8 cellular contexts compared by ENCODE assay signal in genomic region chr5:119299242-119299614, GRCh38. TPM values are rescaled to one million over a fixed set of nuclear protein-coding genes. Genes with fewer than 3 reads are reported as not detected.
A peak's percentile ranks its signal among the peaks of the same experiment; 100 is the strongest.
DNase-seq lines count a peak whose midpoint lies in the region; ATAC-seq, FAIRE-seq and TF ChIP-seq lines count a peak whose summit lies in the region.
"Not testable (repeated sequence)": the region's sequence is repeated elsewhere in the genome, so short reads cannot be mapped to it uniquely, and the experiment has no call there.

No MANE protein-coding gene starts in this region.

- not testable (repeated sequence) for H3K9me3 Mint-ChIP-seq in T-helper 2 cell treated with Interferon-gamma antibody and Interleukin-4, amounts not matched to agents 5 μg/mL and 100 μg/mL, for 36 hours; activated CD8-positive, alpha-beta T cell treated with anti-CD3 and anti-CD28 coated beads, Interleukin-2, amount 10 ng/mL, durations not matched to agents 7 days and 5 days (ENCODE audit: insufficient read depth); activated naive CD4-positive, alpha-beta T cell treated with anti-CD3 and anti-CD28 coated beads for 36 hours; naive B cell; stimulated activated naive CD8-positive, alpha-beta T cell treated with anti-CD3 and anti-CD28 coated beads, Interleukin-15, Interleukin-2, amounts not matched to agents 100 ng/mL and 50 ng/mL, for 24 hours

- intact Hi-C loops in activated naive CD4-positive, alpha-beta T cell treated with anti-CD3 and anti-CD28 coated beads for 36 hours (cut with micrococcal nuclease): loop anchor here (1.0 to 2.0 kb wide), 2 partner anchors 9 to 16 kb away; no protein-coding TSS in a partner anchor
- intact Hi-C loops in GM12878 (cut with micrococcal nuclease; ENCODE audit: unreplicated experiment): not testable (repeated sequence)

- H3K27ac ChIP-seq in A549: peak overlapping the region in 1 of 2 experiments; percentile 89; a peak in 5 of 6 replicates
- H3K27ac ChIP-seq in GM12878 (ENCODE audit: control insufficient read depth, insufficient read depth): not testable (repeated sequence)

- peaks cover 45% of the 10 kb centered on the region for H3K4me1 ChIP-seq in A549
- not testable (repeated sequence) for H3K4me1 ChIP-seq in HAP-1
- peaks cover 11% of the 10 kb centered on the region for H3K4me1 ChIP-seq in GM12878 (ENCODE audit: control insufficient read depth, insufficient read depth, low read length)

- SMC1A ChIA-PET in GM12878 (lab: Charles Lee; ENCODE audit: uncharacterized antibody, unreplicated experiment): interaction anchor here (0.6 to 2.5 kb wide), 3 partner anchors 8 to 145 kb away, joined by 3 to 11 read pairs (median 3); no protein-coding TSS in a partner anchor

- POLR2A ChIA-PET in A549 (lab: Yijun Ruan, JAX): interaction anchor here (1.4 to 1.6 kb wide), 2 partner anchors 31 to 228 kb away, joined by 4 to 6 read pairs; partner anchors contain the start of gene DMXL1
- POLR2A ChIA-PET in activated CD8-positive, alpha-beta T cell treated with anti-CD3 and anti-CD28 coated beads, Interleukin-2, amount 10 ng/mL, durations not matched to agents 7 days and 5 days (lab: Charles Lee): interaction anchor here (1.3 to 1.7 kb wide), 3 partner anchors 8 to 38 kb away, joined by 3 to 8 read pairs (median 3); no protein-coding TSS in a partner anchor
- POLR2A ChIA-PET in GM12878 (lab: Charles Lee): not testable (repeated sequence)

- H3K27me3 ChIP-seq in HAP-1 (ENCODE audit: low read depth); GM12878 (replicated peaks in 1 of 2; ENCODE audit: control insufficient read depth in 2 of 2, insufficient read depth in 2 of 2, low read length in 1 of 2): not testable (repeated sequence)

- H4K20me1 ChIP-seq in GM12878 (ENCODE audit: control insufficient read depth, insufficient read depth): not testable (repeated sequence)

- not testable (repeated sequence) for BruUV-seq in GM12878 (replicated peaks; lab: Mats Ljungman, UMichigan)

- H3K4me3 Mint-ChIP-seq in T-helper 2 cell treated with Interferon-gamma antibody and Interleukin-4, amounts not matched to agents 5 μg/mL and 100 μg/mL, for 36 hours: peak overlapping the region; percentile 91
- H3K4me3 Mint-ChIP-seq in activated CD8-positive, alpha-beta T cell treated with anti-CD3 and anti-CD28 coated beads, Interleukin-2, amount 10 ng/mL, durations not matched to agents 7 days and 5 days: peak overlapping the region; percentile 81
- peak overlapping the region; percentile 93 for H3K4me3 Mint-ChIP-seq in activated naive CD4-positive, alpha-beta T cell treated with anti-CD3 and anti-CD28 coated beads for 36 hours
- H3K4me3 Mint-ChIP-seq in naive B cell: peak overlapping the region in 4 of 8 donors; percentile 38 to 61 (median 55)
- peak overlapping the region; percentile 83 for H3K4me3 Mint-ChIP-seq in stimulated activated naive CD8-positive, alpha-beta T cell treated with anti-CD3 and anti-CD28 coated beads, Interleukin-15, Interleukin-2, amounts not matched to agents 100 ng/mL and 50 ng/mL, for 24 hours

- H2AFZ ChIP-seq in GM12878 (ENCODE audit: control insufficient read depth, low read depth, low read length): not testable (repeated sequence)

- RAD21 ChIA-PET in GM12878 (lab: Charles Lee; ENCODE audit: unreplicated experiment): not testable (repeated sequence)

- not testable (repeated sequence) for FAIRE-seq in A549 (lab: Jason Lieb, UNC); GM12878 (lab: Jason Lieb, UNC)

- not testable (repeated sequence) for TF ChIP-seq EP300 in A549 (IDR thresholded peaks at IDR 0.05); GM12878 (IDR thresholded peaks at IDR 0.05; ENCODE audit: borderline replicate concordance in 1 of 2, control insufficient read depth in 1 of 2, low read depth in 2 of 2, low read length in 2 of 2)

- not testable (repeated sequence) for TF ChIP-seq POLR2A in A549 (IDR thresholded peaks at IDR 0.05; ENCODE audit: low read length); GM12878 (IDR thresholded peaks at IDR 0.05; ENCODE audit: low read depth, low read length)

- TF ChIP-seq RAD21 in A549 (conservative IDR thresholded peaks at IDR 0.05 in 1 of 2, IDR thresholded peaks at IDR 0.05 in 1 of 2); GM12878 (IDR thresholded peaks at IDR 0.05; ENCODE audit: insufficient read depth, low read depth, low read length): not testable (repeated sequence)

- peak overlapping the region; percentile 92 for H3K27ac Mint-ChIP-seq in T-helper 2 cell treated with Interferon-gamma antibody and Interleukin-4, amounts not matched to agents 5 μg/mL and 100 μg/mL, for 36 hours
- H3K27ac Mint-ChIP-seq in activated CD8-positive, alpha-beta T cell treated with anti-CD3 and anti-CD28 coated beads, Interleukin-2, amount 10 ng/mL, durations not matched to agents 7 days and 5 days: peak overlapping the region; percentile 84
- peak overlapping the region; percentile 97 for H3K27ac Mint-ChIP-seq in activated naive CD4-positive, alpha-beta T cell treated with anti-CD3 and anti-CD28 coated beads for 36 hours
- H3K27ac Mint-ChIP-seq in naive B cell: peak overlapping the region in 4 of 6 donors; percentile 16 to 93 (median 78)
- H3K27ac Mint-ChIP-seq in stimulated activated naive CD8-positive, alpha-beta T cell treated with anti-CD3 and anti-CD28 coated beads, Interleukin-15, Interleukin-2, amounts not matched to agents 100 ng/mL and 50 ng/mL, for 24 hours: peak overlapping the region; percentile 98

- H3K36me3 Mint-ChIP-seq in T-helper 2 cell treated with Interferon-gamma antibody and Interleukin-4, amounts not matched to agents 5 μg/mL and 100 μg/mL, for 36 hours (ENCODE audit: low read depth): peaks cover 68% of the 10 kb centered on the region
- H3K36me3 Mint-ChIP-seq in activated CD8-positive, alpha-beta T cell treated with anti-CD3 and anti-CD28 coated beads, Interleukin-2, amount 10 ng/mL, durations not matched to agents 7 days and 5 days (ENCODE audit: low read depth): peaks cover 68% of the 10 kb centered on the region
- peaks cover 12% of the 10 kb centered on the region for H3K36me3 Mint-ChIP-seq in activated naive CD4-positive, alpha-beta T cell treated with anti-CD3 and anti-CD28 coated beads for 36 hours (ENCODE audit: low read depth)
- not testable (repeated sequence) for H3K36me3 Mint-ChIP-seq in naive B cell
- H3K36me3 Mint-ChIP-seq in stimulated activated naive CD8-positive, alpha-beta T cell treated with anti-CD3 and anti-CD28 coated beads, Interleukin-15, Interleukin-2, amounts not matched to agents 100 ng/mL and 50 ng/mL, for 24 hours (ENCODE audit: low read depth): peaks cover 24% of the 10 kb centered on the region

- H3K4me2 ChIP-seq in A549: peak overlapping the region; percentile 82
- H3K4me2 ChIP-seq in GM12878 (ENCODE audit: control insufficient read depth, insufficient read depth): not testable (repeated sequence)

- H3K9me3 ChIP-seq in A549; HAP-1; GM12878 (replicated peaks; ENCODE audit: control insufficient read depth, insufficient read depth, low read length): not testable (repeated sequence)

- in situ Hi-C loops in HAP-1 (cut with MboI; ENCODE audit: low sequenced_read_pairs): not testable (repeated sequence)
- in situ Hi-C loops in GM12878 (cut with MboI): loop anchor here (25.0 kb wide), 1 partner anchor 1163 kb away; the partner anchor contains the start of gene PRR16

- H3K27me3 Mint-ChIP-seq in T-helper 2 cell treated with Interferon-gamma antibody and Interleukin-4, amounts not matched to agents 5 μg/mL and 100 μg/mL, for 36 hours (ENCODE audit: low read depth); activated CD8-positive, alpha-beta T cell treated with anti-CD3 and anti-CD28 coated beads, Interleukin-2, amount 10 ng/mL, durations not matched to agents 7 days and 5 days (ENCODE audit: low read depth); activated naive CD4-positive, alpha-beta T cell treated with anti-CD3 and anti-CD28 coated beads for 36 hours (ENCODE audit: low read depth); naive B cell; stimulated activated naive CD8-positive, alpha-beta T cell treated with anti-CD3 and anti-CD28 coated beads, Interleukin-15, Interleukin-2, amounts not matched to agents 100 ng/mL and 50 ng/mL, for 24 hours: not testable (repeated sequence)

- peaks cover 30% of the 10 kb centered on the region for H3K79me2 ChIP-seq in GM12878 (ENCODE audit: control insufficient read depth, insufficient read depth, low read length)

- ATAC-seq in A549; activated CD8-positive, alpha-beta T cell treated with anti-CD3 and anti-CD28 coated beads, Interleukin-2, amount 10 ng/mL, durations not matched to agents 7 days and 5 days; GM12878; naive B cell (ENCODE audit: low read depth in 2 of 2): not testable (repeated sequence)

- DNase-seq in A549 (ENCODE audit: low read depth in 1 of 2, low spot score in 1 of 2); HAP-1 (ENCODE audit: low spot score in 2 of 2); T-helper 2 cell treated with Interferon-gamma antibody and Interleukin-4, amounts not matched to agents 5 μg/mL and 100 μg/mL, for 36 hours (ENCODE audit: low spot score); activated CD8-positive, alpha-beta T cell treated with anti-CD3 and anti-CD28 coated beads, Interleukin-2, amount 10 ng/mL, durations not matched to agents 7 days and 5 days; activated naive CD4-positive, alpha-beta T cell treated with anti-CD3 and anti-CD28 coated beads for 36 hours; GM12878 (ENCODE audit: low read depth, low spot score); naive B cell: not testable (repeated sequence)

- not testable (repeated sequence) for H3K9ac ChIP-seq in GM12878 (ENCODE audit: control insufficient read depth, insufficient read depth, low read length)

- CTCF ChIA-PET in A549 (lab: Yijun Ruan, JAX): interaction anchor here (2.5 kb wide), 1 partner anchor 36 kb away, joined by 12 read pairs; no protein-coding TSS in a partner anchor
- CTCF ChIA-PET in activated CD8-positive, alpha-beta T cell treated with anti-CD3 and anti-CD28 coated beads, Interleukin-2, amount 10 ng/mL, durations not matched to agents 7 days and 5 days (lab: Charles Lee): interaction anchor here (2.4 to 2.8 kb wide), 3 partner anchors 10 to 26 kb away, joined by 10 to 16 read pairs (median 14); no protein-coding TSS in a partner anchor
- CTCF ChIA-PET in activated naive CD4-positive, alpha-beta T cell treated with anti-CD3 and anti-CD28 coated beads for 36 hours (lab: Charles Lee): interaction anchor here (1.2 to 2.8 kb wide), 5 partner anchors 9 to 31 kb away, joined by 3 to 11 read pairs (median 8); no protein-coding TSS in a partner anchor
- CTCF ChIA-PET in GM12878 (lab: Yijun Ruan, JAX): not testable (repeated sequence)

- WGBS in A549 (ENCODE audit: missing lambda C conversion rate): 88% methylated on average over 7 of the region's 9 CpGs
- 90% methylated on average over 9 of the region's 9 CpGs for WGBS in GM12878 (ENCODE audit: insufficient coverage, insufficient replicate concordance, low lambda C conversion rate, missing lambda C conversion rate)

- not testable (repeated sequence) for H3K36me3 ChIP-seq in HAP-1 (replicated peaks); GM12878 (ENCODE audit: control insufficient read depth in 2 of 2, insufficient read depth in 2 of 2, low read length in 1 of 2)

- TF ChIP-seq CTCF in A549 (IDR thresholded peaks at IDR 0.05); GM12878 (IDR thresholded peaks at IDR 0.05 in 2 of 3, conservative IDR thresholded peaks at IDR 0.05 in 1 of 3; ENCODE audit: control insufficient read depth in 2 of 3, extremely low read depth in 1 of 3, insufficient read depth in 1 of 3, low read depth in 3 of 3, low read length in 3 of 3): not testable (repeated sequence)

- H3K4me1 Mint-ChIP-seq in T-helper 2 cell treated with Interferon-gamma antibody and Interleukin-4, amounts not matched to agents 5 μg/mL and 100 μg/mL, for 36 hours (ENCODE audit: low read depth): peaks cover 54% of the 10 kb centered on the region
- peaks cover 78% of the 10 kb centered on the region for H3K4me1 Mint-ChIP-seq in activated CD8-positive, alpha-beta T cell treated with anti-CD3 and anti-CD28 coated beads, Interleukin-2, amount 10 ng/mL, durations not matched to agents 7 days and 5 days (ENCODE audit: low read depth)
- H3K4me1 Mint-ChIP-seq in activated naive CD4-positive, alpha-beta T cell treated with anti-CD3 and anti-CD28 coated beads for 36 hours (ENCODE audit: low read depth): peaks cover 68% of the 10 kb centered on the region
- H3K4me1 Mint-ChIP-seq in naive B cell: peaks cover 46 to 69% (median 49%) of the 10 kb centered on the region in 3 donors
- peaks cover 72% of the 10 kb centered on the region for H3K4me1 Mint-ChIP-seq in stimulated activated naive CD8-positive, alpha-beta T cell treated with anti-CD3 and anti-CD28 coated beads, Interleukin-15, Interleukin-2, amounts not matched to agents 100 ng/mL and 50 ng/mL, for 24 hours (ENCODE audit: low read depth)

- H3K4me3 ChIP-seq in A549, GM12878: not testable (repeated sequence)
- peak overlapping the region; percentile 33 for H3K4me3 ChIP-seq in HAP-1

RNA-seq across cellular contexts. Expression of gene TNFAIP8, which starts 56.6 kb away (rescaled TPM):
- polyA plus RNA-seq in A549 (2011; rRNA removed) (30.3 and 35.7 TPM in 2 replicates), A549 (2017; fragmentation: RNase III; extraction: RNeasy Plus Mini Kit Qiagen cat#74134 plus additional on column Dnase treatment) (33.4 to 35.0 TPM (median 34.9 TPM) in 3 replicates), GM12878 (2011; rRNA removed) (169 and 264 TPM in 2 replicates), GM12878 (2014; fragmentation: Illumina TruSeq; extraction: Trizol) (180 and 219 TPM in 2 replicates), GM12878 (2014; fragmentation: Nextera tagmentation; extraction: Ambion mirVana) (100 to 1,000 TPM; 217 to 324 TPM), GM12878 (2014; rRNA removed) (108 and 144 TPM in 2 replicates), GM12878 (2016; fragmentation: Nextera tagmentation; extraction: Ambion mirVana) (100 to 1,000 TPM; 177 to 181 TPM), naive B cell (ENCODE audit: low read depth in 6 of 6) (100 to 1,000 TPM; 224 to 432 (median 315) TPM)
- polyA plus RNA-seq in A549 (2012; cell fraction: cytosol; rRNA removed): 23.2 and 23.9 TPM in 2 replicates
- polyA plus RNA-seq in A549 (2012; cell fraction: nucleus; rRNA removed): 9.2 and 10.7 TPM in 2 replicates
- polyA minus RNA-seq in A549 (2011; rRNA and poly(A)+ RNA removed): 10.2 and 13.7 TPM in 2 replicates
- total RNA-seq in activated CD8-positive, alpha-beta T cell treated with anti-CD3 and anti-CD28 coated beads, Interleukin-2, amount 10 ng/mL, durations not matched to agents 7 days and 5 days: 100 to 1,000 TPM; 123 to 127 TPM
- total RNA-seq in activated naive CD4-positive, alpha-beta T cell treated with anti-CD3 and anti-CD28 coated beads for 36 hours: 100 to 1,000 TPM; 141 to 142 TPM
- total RNA-seq in GM12878 (2013; cell fraction: nucleolus; rRNA removed): 75.1 and 80.9 TPM in 2 replicates
- total RNA-seq in GM12878 (2014; rRNA removed) (140 and 157 TPM in 2 replicates), GM12878 (2014; rRNA removed; fragmentation: Illumina TruSeq; extraction: Trizol) (178 and 183 TPM in 2 replicates), GM12878 (2021) (116 and 124 TPM in 2 replicates)
- polyA plus RNA-seq in GM12878 (2011; ENCODE audit: low read depth): 51.5 TPM
- 66.2 and 70.2 TPM in 2 replicates for polyA plus RNA-seq in GM12878 (2011; cell fraction: cytosol; rRNA removed)
- 51.6 and 57.2 TPM in 2 replicates for polyA plus RNA-seq in GM12878 (2011; cell fraction: nucleus; rRNA removed)
- 82.6 and 119 TPM in 2 replicates for polyA plus RNA-seq in GM12878 (2012)
- 69.6 and 132 TPM in 2 replicates for polyA minus RNA-seq in GM12878 (2011; rRNA and poly(A)+ RNA removed)
- 56.4 and 60.0 TPM in 2 replicates for polyA minus RNA-seq in GM12878 (2011; cell fraction: cytosol; rRNA and poly(A)+ RNA removed)
- polyA minus RNA-seq in GM12878 (2011; cell fraction: nucleus; rRNA and poly(A)+ RNA removed): 30.6 and 45.0 TPM in 2 replicates
